In the genomic region with DNA sequence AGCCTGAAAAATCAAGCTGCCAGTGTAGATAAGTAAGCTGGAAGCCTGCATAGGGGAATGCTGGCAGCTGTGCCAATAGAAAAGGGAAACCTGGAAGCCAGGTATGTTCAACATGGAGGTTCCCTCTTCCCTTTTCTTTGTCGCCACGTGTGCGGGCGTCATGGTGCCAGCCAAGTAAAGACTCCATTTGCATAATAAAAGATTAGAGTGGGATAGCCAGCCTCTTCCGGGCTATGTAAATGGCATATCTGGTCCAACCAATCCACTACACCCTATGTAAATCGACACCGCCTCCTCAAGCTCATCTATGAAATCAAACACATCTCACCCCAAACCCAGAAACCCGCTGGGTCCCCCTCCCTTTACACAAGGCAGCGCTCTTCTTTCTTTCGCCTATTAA, we compare ENCODE assay signal across 19 cellular contexts. TPM values are rescaled to one million over a fixed set of nuclear protein-coding genes. Genes with fewer than 3 reads are reported as not detected.
A peak's percentile ranks its signal among the peaks of the same experiment; 100 is the strongest.
DNase-seq lines count a peak whose midpoint lies in the region; ATAC-seq, FAIRE-seq and TF ChIP-seq lines count a peak whose summit lies in the region.
"Had no signal": no experiment of that assay in that cellular context is flagged by ENCODE, and none has a peak within 500 bp of the region (broad histone marks: within the 10 kb centered on the region; RNA-seq: fewer than 3 reads in every experiment).

No MANE protein-coding gene starts in this region.

- H2AK5ac ChIP-seq in mesendoderm (ENCODE audit: low read length), result no peak overlapping the region

- H3K4me3 ChIP-seq in K562 (no peak overlapping the region), mesendoderm (ENCODE audit: low read length) (no peak overlapping the region)
- H3K4me3 ChIP-seq: adrenal gland, transverse colon had no signal

- no peaks in the 10 kb centered on the region for H3K9me1 ChIP-seq in K562 (ENCODE audit: control insufficient read depth, insufficient read depth, low read length)

- H2AFZ ChIP-seq in K562 (ENCODE audit: low read depth, low read length), result peak overlapping the region; percentile 86

- BruUV-seq in K562 (replicated peaks; lab: Mats Ljungman, UMichigan), result no TSS peak

- POLR2A ChIA-PET in K562 (lab: Yijun Ruan, JAX), result no interaction called here

- no peak overlapping the region for H3K18ac ChIP-seq in mesendoderm (ENCODE audit: low read length)

- WGBS in K562 (ENCODE audit: insufficient coverage, low coverage, missing lambda C conversion rate), result 20% methylated on average over 10 of the region's 10 CpGs
- no CpG with 5 or more reads among the region's 10 CpGs for WGBS in mesendoderm (ENCODE audit: extremely low coverage, insufficient coverage, low lambda C conversion rate)

- H3K4me1 ChIP-seq in K562 (replicated peaks in 1 of 2; ENCODE audit: control insufficient read depth in 2 of 2, insufficient read depth in 2 of 2, low read length in 2 of 2) (peaks cover 15 to 19% of the 10 kb centered on the region in 2 experiments), mesendoderm (ENCODE audit: control insufficient read depth, low read depth, low read length) (peaks cover 2% of the 10 kb centered on the region)
- H3K4me1 ChIP-seq: adrenal gland had no signal

- in situ Hi-C loops in K562 (cut with MboI), result no loop called here

- H3K4me2 ChIP-seq in K562 (ENCODE audit: insufficient read depth, low read length), result peak overlapping the region; percentile 16; the same call in 1 of the 2 replicates
- H3K4me2 ChIP-seq in mesendoderm (ENCODE audit: low read length), result no peak overlapping the region

- TF ChIP-seq RAD21 in K562 (CRISPR knock-in tag; conservative IDR thresholded peaks at IDR 0.05 in 1 of 2, IDR thresholded peaks at IDR 0.05 in 1 of 2), result no peak

- H4K20me1 ChIP-seq in K562 (replicated peaks; ENCODE audit: control insufficient read depth, insufficient read depth, low read length), result no peaks in the 10 kb centered on the region

- intact Hi-C loops in K562 (cut with micrococcal nuclease), result no loop called here

- H3K23ac ChIP-seq in mesendoderm (ENCODE audit: low read length), result no peak overlapping the region

- ATAC-seq in K562 (peak; percentile 79), GM21360 (IDR thresholded peaks at IDR 0.05; ENCODE audit: unreplicated experiment) (no peak)

- TF ChIP-seq CTCF in K562 (IDR thresholded peaks at IDR 0.05 in 2 of 3, conservative IDR thresholded peaks at IDR 0.05 in 1 of 3; ENCODE audit: insufficient read depth in 2 of 3, low read depth in 1 of 3, low read length in 3 of 3), result no peak

- no peak for TF ChIP-seq POLR2A in K562 (conservative IDR thresholded peaks at IDR 0.05)
- no peak for TF ChIP-seq POLR2A in erythroblast (IDR thresholded peaks at IDR 0.05; ENCODE audit: low read length)

- no peak overlapping the region for H3K56ac ChIP-seq in mesendoderm (ENCODE audit: low read length)

- no peak overlapping the region for H4K5ac ChIP-seq in mesendoderm (ENCODE audit: low read length)

- peak; percentile 49 for FAIRE-seq in K562 (lab: Jason Lieb, UNC)
- FAIRE-seq: A204.1, GM19239, kidney had no signal

- H3K9ac ChIP-seq in K562 (ENCODE audit: insufficient read depth in 1 of 2, low read depth in 2 of 2, low read length in 2 of 2), result no peak overlapping the region; a peak in 1 of 4 replicates
- H3K9ac ChIP-seq in mesendoderm (ENCODE audit: low read length), result no peak overlapping the region

- H2BK120ac ChIP-seq in mesendoderm (ENCODE audit: low read depth, low read length), result no peak overlapping the region

- H2BK5ac ChIP-seq in mesendoderm (ENCODE audit: low read length), result no peak overlapping the region

- no peak overlapping the region for H3K4ac ChIP-seq in mesendoderm (ENCODE audit: low read depth, low read length)

- H3K27ac ChIP-seq in K562 (ENCODE audit: extremely low read depth, low read depth, low read length) (0 out of 3 replicates have a peak overlapping the region, but pooled peaks have one; percentile 35), mesendoderm (ENCODE audit: low read depth, low read length) (no peak overlapping the region)
- H3K27ac ChIP-seq: adrenal gland, transverse colon had no signal

- no peaks in the 10 kb centered on the region for H3K36me3 ChIP-seq in K562 (ENCODE audit: control insufficient read depth, insufficient read depth, low read length)
- no peaks in the 10 kb centered on the region for H3K36me3 ChIP-seq in mesendoderm (ENCODE audit: control insufficient read depth, insufficient read depth, low read length)
- H3K36me3 ChIP-seq: adrenal gland, transverse colon had no signal

- H3K79me2 ChIP-seq in K562 (ENCODE audit: control insufficient read depth, insufficient read depth, low read length), result no peaks in the 10 kb centered on the region
- no peaks in the 10 kb centered on the region for H3K79me2 ChIP-seq in mesendoderm (ENCODE audit: control insufficient read depth, insufficient read depth, low read length)

- TF ChIP-seq EP300 in K562 (IDR thresholded peaks at IDR 0.05; ENCODE audit: low read length), result no peak

- DNase-seq in NCI-H1436 (lab: John Stamatoyannopoulos, UW) (peak; percentile 18), NCI-H1436 treated with DMSO at 0.1 percent for 48 hours (lab: John Stamatoyannopoulos, UW) (no peak), NCI-H2029 treated with DMSO at 0.1 percent for 48 hours (lab: John Stamatoyannopoulos, UW) (peak; percentile 43), K562 (ENCODE audit: extremely low read depth in 1 of 4, low spot score in 3 of 4) (peak in 2 of 4 experiments; percentile 31 to 54), mesendoderm (peak; percentile 67), erythroblast (lab: John Stamatoyannopoulos, UW) (no peak)
- DNase-seq in activated CD4-positive, alpha-beta T cell treated with anti-CD3 and anti-CD28 coated beads for 4 hours, result no peak
- DNase-seq: activated CD4-positive, CD25-positive, alpha-beta regulatory T cell; adrenal gland; DND-41; effector CD4-positive, alpha-beta T cell; kidney; NCI-H187; Right ventricle myocardium superior; transverse colon had no signal

- no peaks in the 10 kb centered on the region for H3K9me3 ChIP-seq in K562 (replicated peaks; ENCODE audit: control insufficient read depth, insufficient read depth, low read depth, low read length)
- H3K9me3 ChIP-seq: adrenal gland had no signal

- H4K8ac ChIP-seq in mesendoderm (ENCODE audit: low read depth, low read length), result no peak overlapping the region

- peaks cover 0 to 4% of the 10 kb centered on the region in 2 experiments; a peak in 2 of 5 replicates for H3K27me3 ChIP-seq in K562 (ENCODE audit: control insufficient read depth in 2 of 2, insufficient read depth in 2 of 2, low read length in 2 of 2)
- no peaks in the 10 kb centered on the region for H3K27me3 ChIP-seq in mesendoderm (ENCODE audit: insufficient read depth, low read length, poor library complexity)
- H3K27me3 ChIP-seq: adrenal gland, transverse colon had no signal

- CTCF ChIA-PET in K562 (lab: Yijun Ruan, JAX; ENCODE audit: low intra/inter-chr PET ratio), result no interaction called here

- H2BK15ac ChIP-seq in mesendoderm (replicated peaks; ENCODE audit: low read depth), result no peak overlapping the region

- no peaks in the 10 kb centered on the region for H3K79me1 ChIP-seq in mesendoderm (ENCODE audit: low read length)

TF ChIP-seq in K562, 482 proteins besides CTCF, POLR2A, EP300 and RAD21 (continues in another document):
- TF ChIP-seq, protein P1, sequence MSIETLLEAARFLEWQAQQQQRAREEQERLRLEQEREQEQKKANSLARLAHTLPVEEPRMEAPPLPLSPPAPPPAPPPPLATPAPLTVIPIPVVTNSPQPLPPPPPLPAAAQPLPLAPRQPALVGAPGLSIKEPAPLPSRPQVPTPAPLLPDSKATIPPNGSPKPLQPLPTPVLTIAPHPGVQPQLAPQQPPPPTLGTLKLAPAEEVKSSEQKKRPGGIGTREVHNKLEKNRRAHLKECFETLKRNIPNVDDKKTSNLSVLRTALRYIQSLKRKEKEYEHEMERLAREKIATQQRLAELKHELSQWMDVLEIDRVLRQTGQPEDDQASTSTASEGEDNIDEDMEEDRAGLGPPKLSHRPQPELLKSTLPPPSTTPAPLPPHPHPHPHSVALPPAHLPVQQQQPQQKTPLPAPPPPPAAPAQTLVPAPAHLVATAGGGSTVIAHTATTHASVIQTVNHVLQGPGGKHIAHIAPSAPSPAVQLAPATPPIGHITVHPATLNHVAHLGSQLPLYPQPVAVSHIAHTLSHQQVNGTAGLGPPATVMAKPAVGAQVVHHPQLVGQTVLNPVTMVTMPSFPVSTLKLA (conservative IDR thresholded peaks at IDR 0.05), result 0 out of 4 replicates have a peak, but pooled peaks have one; percentile 19 to 33
- TF ChIP-seq, protein P2, sequence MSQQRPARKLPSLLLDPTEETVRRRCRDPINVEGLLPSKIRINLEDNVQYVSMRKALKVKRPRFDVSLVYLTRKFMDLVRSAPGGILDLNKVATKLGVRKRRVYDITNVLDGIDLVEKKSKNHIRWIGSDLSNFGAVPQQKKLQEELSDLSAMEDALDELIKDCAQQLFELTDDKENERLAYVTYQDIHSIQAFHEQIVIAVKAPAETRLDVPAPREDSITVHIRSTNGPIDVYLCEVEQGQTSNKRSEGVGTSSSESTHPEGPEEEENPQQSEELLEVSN (IDR thresholded peaks at IDR 0.05; ENCODE audit: borderline replicate concordance in 1 of 2, extremely low read depth in 1 of 2, insufficient read depth in 1 of 2, insufficient read length in 1 of 2, low read depth in 1 of 2, low read length in 1 of 2, poor library complexity in 1 of 2, severe bottlenecking in 1 of 2), result peak in 1 of 2 experiments; percentile 60
- TF ChIP-seq L3MBTL2 (IDR thresholded peaks at IDR 0.05) (peak; percentile 69), SPI1 (IDR thresholded peaks at IDR 0.05; ENCODE audit: borderline replicate concordance, low read depth, low read length) (peak; percentile 64; the same call in 1 of the 2 replicates)

RNA-seq across cellular contexts. Expression of gene ADGRD1, which starts 5.6 kb away (rescaled TPM):
- total RNA-seq in K562 (2011; cell fraction: chromatin; rRNA removed; ENCODE audit: low replicate concordance), result 11.2 and 13.0 TPM in 2 replicates
- 8.5 and 12.1 TPM in 2 replicates for total RNA-seq in K562 (2011; cell fraction: nucleolus; rRNA removed)
- 8.5 and 11.0 TPM in 2 replicates for total RNA-seq in K562 (2011; cell fraction: nucleoplasm; rRNA removed)
- total RNA-seq in K562 (2014; rRNA removed), result 3.3 and 4.4 TPM in 2 replicates
- 4.4 and 4.7 TPM in 2 replicates for total RNA-seq in K562 (2014; rRNA removed; fragmentation: Illumina TruSeq; extraction: Trizol)
- 3.2 and 3.4 TPM in 2 replicates for total RNA-seq in K562 (2015; rRNA removed; fragmentation: Illumina TruSeq; extraction: Trizol)
- 11.7 and 12.8 TPM in 2 replicates for total RNA-seq in K562 (2021)
- 2.3 and 13.2 TPM in 2 replicates for polyA plus RNA-seq in K562 (2011; rRNA removed)
- 2.6 and 6.7 TPM in 2 replicates for polyA plus RNA-seq in K562 (2011; cell fraction: cytosol; rRNA removed)
- 17.3 and 66.1 TPM in 2 replicates for polyA plus RNA-seq in K562 (2011; cell fraction: nucleus; rRNA removed)
- polyA plus RNA-seq in K562 (2012), result 6.1 and 17.1 TPM in 2 replicates
- polyA plus RNA-seq in K562 (2014; fragmentation: Illumina TruSeq; extraction: Trizol), result 3.8 TPM in 2 replicates
- polyA plus RNA-seq in K562 (2014; fragmentation: Nextera tagmentation; extraction: Ambion mirVana), result 1 to 10 TPM; 1.7 to 2.0 TPM
- 2.9 and 4.6 TPM in 2 replicates for polyA plus RNA-seq in K562 (2014; rRNA removed)
- polyA minus RNA-seq in K562 (2011; rRNA and poly(A)+ RNA removed), result 1.8 and 14.4 TPM in 2 replicates
- polyA minus RNA-seq in K562 (2011; cell fraction: cytosol; rRNA and poly(A)+ RNA removed), result 1.7 and 12.6 TPM in 2 replicates
- 7.0 and 20.3 TPM in 2 replicates for polyA minus RNA-seq in K562 (2011; cell fraction: nucleus; rRNA and poly(A)+ RNA removed)
- polyA plus RNA-seq in mesendoderm (2013, experiment 1 of 2), result 0.48 TPM
- polyA plus RNA-seq in mesendoderm (2013, experiment 2 of 2), result 0.87 TPM
- total RNA-seq: LHCN-M2 had no signal

Comparison
In these comparisons a context has a peak if more than half of its experiments do, and no peak if none do; other contexts are left out.
1. DNase-seq: peak in NCI-H1436 (single experiment), NCI-H2029 treated with DMSO at 0.1 percent for 48 hours (single experiment) and mesendoderm (single experiment); none in NCI-H1436 treated with DMSO at 0.1 percent for 48 hours (single experiment), activated CD4-positive, alpha-beta T cell treated with anti-CD3 and anti-CD28 coated beads for 4 hours (0 of 2) and erythroblast (0 of 2).